ENCODE assay signal across 8 cellular contexts in the genomic region with DNA sequence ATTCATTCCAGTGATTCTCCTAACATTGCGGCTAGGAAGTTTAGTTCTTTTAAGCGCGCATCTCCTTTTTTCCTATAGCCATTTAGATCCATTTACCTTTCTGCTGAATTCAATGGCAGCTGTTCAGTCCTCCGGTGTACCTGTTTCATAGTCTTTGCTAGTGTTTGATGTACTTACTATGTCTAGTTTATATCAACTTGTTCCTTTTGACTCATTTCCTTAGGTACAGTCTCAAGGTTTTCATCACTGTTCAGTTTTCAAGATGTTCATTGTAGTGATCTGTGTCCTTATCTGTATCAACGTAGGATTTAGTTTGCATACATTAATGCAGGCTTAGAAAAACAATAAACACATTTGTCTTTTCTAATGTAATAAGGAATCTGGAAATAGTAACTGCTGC.
"Had no signal": no experiment of that assay in that cellular context is flagged by ENCODE, and none has a peak within 500 bp of the region (broad histone marks: within the 10 kb centered on the region; RNA-seq: fewer than 3 reads in every experiment).

No MANE protein-coding gene starts in this region.

- H3K27ac ChIP-seq: foreskin keratinocyte, lower lobe of right lung, parathyroid adenoma, right atrium auricular region had no signal

- H3K9me3 Mint-ChIP-seq: immature natural killer cell, mesothelial cell of epicardium had no signal

- H3K4me3 Mint-ChIP-seq: immature natural killer cell, mesothelial cell of epicardium had no signal

- H3K36me3 ChIP-seq: lower lobe of right lung, right atrium auricular region had no signal

- H3K36me3 Mint-ChIP-seq: mesothelial cell of epicardium had no signal

- DNase-seq: foreskin keratinocyte, immature natural killer cell, lower lobe of right lung, small intestine, trophoblast cell had no signal

- H3K27ac Mint-ChIP-seq: mesothelial cell of epicardium had no signal

- H3K4me3 ChIP-seq: lower lobe of right lung, right atrium auricular region had no signal

- H3K27me3 ChIP-seq: foreskin keratinocyte, right atrium auricular region had no signal

- H3K9me3 ChIP-seq: lower lobe of right lung, right atrium auricular region had no signal

- H3K4me1 ChIP-seq: foreskin keratinocyte, right atrium auricular region had no signal

- H3K4me1 Mint-ChIP-seq: mesothelial cell of epicardium had no signal

- ATAC-seq: foreskin keratinocyte, lower lobe of right lung had no signal
